Comparison of ENCODE assay signal across 9 cellular contexts in the genomic region with DNA sequence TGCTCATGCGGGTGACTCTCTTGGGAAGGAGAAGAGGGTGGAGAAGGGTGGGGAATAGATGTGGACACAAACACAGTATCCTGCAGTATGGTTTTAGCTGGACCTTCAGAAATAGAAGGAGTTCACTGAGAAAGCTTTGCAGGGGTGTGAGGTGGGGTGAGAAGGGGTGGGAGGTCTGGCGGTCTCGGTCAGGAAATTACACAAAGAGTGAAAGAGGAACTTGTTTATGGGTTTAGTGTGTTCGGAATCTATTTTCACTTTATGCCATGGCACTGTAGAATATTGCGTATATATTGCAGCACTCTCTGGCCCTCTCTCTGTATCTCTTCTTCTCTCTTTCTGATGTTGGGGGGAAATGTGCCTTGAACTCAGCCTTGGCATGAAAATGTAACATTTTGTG.
A peak's percentile ranks its signal among the peaks of the same experiment; 100 is the strongest.
DNase-seq lines count a peak whose midpoint lies in the region; ATAC-seq and TF ChIP-seq lines count a peak whose summit lies in the region.
"Had no signal": no experiment of that assay in that cellular context is flagged by ENCODE, and none has a peak within 500 bp of the region (broad histone marks: within the 10 kb centered on the region; RNA-seq: fewer than 3 reads in every experiment).

No MANE protein-coding gene starts in this region.

- H3K4me3 ChIP-seq in Caco-2 (ENCODE audit: low read depth, low read length) = no peak overlapping the region

- H3K27ac Mint-ChIP-seq in activated CD4-positive, alpha-beta memory T cell treated with anti-CD3 and anti-CD28 coated beads, Interleukin-2, amount 10 ng/mL, durations not matched to agents 7 days and 5 days = no peak overlapping the region
- no peak overlapping the region for H3K27ac Mint-ChIP-seq in Caco-2 (ENCODE audit: unreplicated experiment)

- H3K27me3 Mint-ChIP-seq in activated CD4-positive, alpha-beta memory T cell treated with anti-CD3 and anti-CD28 coated beads, Interleukin-2, amount 10 ng/mL, durations not matched to agents 7 days and 5 days = no peaks in the 10 kb centered on the region
- peaks cover 11% of the 10 kb centered on the region for H3K27me3 Mint-ChIP-seq in Caco-2 (ENCODE audit: insufficient read depth, unreplicated experiment)

- no peaks in the 10 kb centered on the region for H3K27me3 ChIP-seq in Caco-2 (replicated peaks; ENCODE audit: control insufficient read depth, insufficient read depth, low read length)

- CTCF ChIA-PET in activated CD4-positive, alpha-beta memory T cell treated with anti-CD3 and anti-CD28 coated beads, Interleukin-2, amount 10 ng/mL, durations not matched to agents 7 days and 5 days (lab: Charles Lee) = no interaction called here
- CTCF ChIA-PET in Caco-2 (lab: Charles Lee) = no interaction called here

- no peak overlapping the region for H3K4me3 Mint-ChIP-seq in activated CD4-positive, alpha-beta memory T cell treated with anti-CD3 and anti-CD28 coated beads, Interleukin-2, amount 10 ng/mL, durations not matched to agents 7 days and 5 days
- H3K4me3 Mint-ChIP-seq in Caco-2 (ENCODE audit: unreplicated experiment) = no peak overlapping the region

- DNase-seq in KBM-7 (peak; percentile 89), pons (ENCODE audit: low spot score) (peak; percentile 63), epidermal melanocyte (ENCODE audit: insufficient read length, low spot score) (no peak), NCI-H2196 treated with DMSO at 0.1 percent for 48 hours (lab: John Stamatoyannopoulos, UW; ENCODE audit: unreplicated experiment) (no peak), Caco-2 (no peak)
- DNase-seq in activated CD4-positive, alpha-beta memory T cell treated with anti-CD3 and anti-CD28 coated beads, Interleukin-2, amount 10 ng/mL, durations not matched to agents 7 days and 5 days = no peak
- DNase-seq: NCI-H2029 treated with DMSO at 0.1 percent for 48 hours had no signal

- no peaks in the 10 kb centered on the region for H3K4me1 ChIP-seq in Caco-2

- H3K36me3 Mint-ChIP-seq in activated CD4-positive, alpha-beta memory T cell treated with anti-CD3 and anti-CD28 coated beads, Interleukin-2, amount 10 ng/mL, durations not matched to agents 7 days and 5 days (ENCODE audit: low read depth) = no peaks in the 10 kb centered on the region
- no peaks in the 10 kb centered on the region for H3K36me3 Mint-ChIP-seq in Caco-2 (ENCODE audit: insufficient read depth, unreplicated experiment)

- BruUV-seq in Caco-2 (replicated peaks; lab: Mats Ljungman, UMichigan) = no TSS peak

- POLR2A ChIA-PET in activated CD4-positive, alpha-beta memory T cell treated with anti-CD3 and anti-CD28 coated beads, Interleukin-2, amount 10 ng/mL, durations not matched to agents 7 days and 5 days (lab: Charles Lee) = no interaction called here
- POLR2A ChIA-PET in Caco-2 (lab: Charles Lee) = no interaction called here

- peak; percentile 92 for ATAC-seq in GM19043 (IDR thresholded peaks at IDR 0.05; ENCODE audit: low read depth, unreplicated experiment)
- ATAC-seq in HG02763 (IDR thresholded peaks at IDR 0.05; ENCODE audit: unreplicated experiment) = peak; percentile 94

- H3K4me1 Mint-ChIP-seq in activated CD4-positive, alpha-beta memory T cell treated with anti-CD3 and anti-CD28 coated beads, Interleukin-2, amount 10 ng/mL, durations not matched to agents 7 days and 5 days = no peaks in the 10 kb centered on the region
- no peaks in the 10 kb centered on the region for H3K4me1 Mint-ChIP-seq in Caco-2 (ENCODE audit: low read depth, unreplicated experiment)

- no peaks in the 10 kb centered on the region for H3K9me3 Mint-ChIP-seq in activated CD4-positive, alpha-beta memory T cell treated with anti-CD3 and anti-CD28 coated beads, Interleukin-2, amount 10 ng/mL, durations not matched to agents 7 days and 5 days
- H3K9me3 Mint-ChIP-seq in Caco-2 (ENCODE audit: unreplicated experiment) = peaks cover 9% of the 10 kb centered on the region

- H3K36me3 ChIP-seq in Caco-2 (ENCODE audit: control insufficient read depth, insufficient read depth, low read length) = no peaks in the 10 kb centered on the region

- in situ Hi-C loops in KBM-7 (cut with MboI; ENCODE audit: low pct_unique_long_range_greater_than_20kb, low sequenced_read_pairs) = no loop called here

- H3K9me3 ChIP-seq in Caco-2 = peaks cover 8% of the 10 kb centered on the region; the same call in 1 of the 2 replicates

- intact Hi-C loops in Caco-2 (cut with micrococcal nuclease; ENCODE audit: unreplicated experiment) = no loop called here

- TF ChIP-seq CTCF in Caco-2 (IDR thresholded peaks at IDR 0.05; ENCODE audit: insufficient read depth in 1 of 2, low read depth in 1 of 2, low read length in 1 of 2, severe bottlenecking in 1 of 2, unreplicated experiment in 1 of 2) = no peak

Comparison
In these comparisons a context has a peak if more than half of its experiments do, and no peak if none do; other contexts are left out.
1. DNase-seq: peak in KBM-7 (single experiment) and pons (single experiment); none in epidermal melanocyte (single experiment), NCI-H2196 treated with DMSO at 0.1 percent for 48 hours (single experiment), activated CD4-positive, alpha-beta memory T cell treated with anti-CD3 and anti-CD28 coated beads, Interleukin-2, amount 10 ng/mL, durations not matched to agents 7 days and 5 days (single experiment) and Caco-2 (0 of 2).